ENCODE assay signal across 9 cellular contexts in genomic region chr4:54657194-54657555, GRCh38. TPM values are rescaled to one million over a fixed set of nuclear protein-coding genes. Genes with fewer than 3 reads are reported as not detected.
DNase-seq lines count a peak whose midpoint lies in the region; TF ChIP-seq lines count a peak whose summit lies in the region.
"Had no signal": no experiment of that assay in that cellular context is flagged by ENCODE, and none has a peak within 500 bp of the region (broad histone marks: within the 10 kb centered on the region; RNA-seq: fewer than 3 reads in every experiment).

No MANE protein-coding gene starts in this region.

- peak overlapping the region; percentile 84 for H3K4me2 ChIP-seq in fibroblast of lung (ENCODE audit: extremely low read depth, insufficient read depth, low read length)

- no peak overlapping the region for H3K27ac ChIP-seq in fibroblast of lung (ENCODE audit: insufficient read depth, low read length)
- H3K27ac ChIP-seq: RWPE1 had no signal

- H3K4me3 ChIP-seq in fibroblast of lung (replicated peaks in 1 of 4; ENCODE audit: control extremely low read depth in 1 of 4, insufficient read depth in 1 of 4, low read depth in 3 of 4, low read length in 4 of 4) (peak overlapping the region in 3 of 4 experiments; percentile 6 to 67 (median 57)), retinal pigment epithelial cell (ENCODE audit: low read length) (peak overlapping the region; percentile 53)

- no peaks in the 10 kb centered on the region for H3K36me3 ChIP-seq in fibroblast of lung (ENCODE audit: control insufficient read depth, insufficient read depth, low read length)

- no peak for TF ChIP-seq CTCF in fibroblast of lung (conservative IDR thresholded peaks at IDR 0.05 in 1 of 2, IDR thresholded peaks at IDR 0.05 in 1 of 2; ENCODE audit: low read depth in 1 of 2, low read length in 2 of 2)
- TF ChIP-seq CTCF in retinal pigment epithelial cell (conservative IDR thresholded peaks at IDR 0.05; ENCODE audit: low read depth, low read length), result no peak

- peaks cover 18% of the 10 kb centered on the region for H3K4me1 ChIP-seq in fibroblast of lung (ENCODE audit: control insufficient read depth, extremely low read depth, insufficient read depth, low read length)

- no peak overlapping the region for H3K9ac ChIP-seq in fibroblast of lung (ENCODE audit: insufficient read depth, low read length)

- peaks cover 15% of the 10 kb centered on the region for H3K27me3 ChIP-seq in fibroblast of lung (ENCODE audit: control insufficient read depth, insufficient read depth, low read length)

- H3K9me3 ChIP-seq in fibroblast of lung (ENCODE audit: control insufficient read depth, insufficient read depth, low read depth, low read length), result no peaks in the 10 kb centered on the region

- no peak overlapping the region for H2AFZ ChIP-seq in fibroblast of lung (ENCODE audit: low read length)

- no peaks in the 10 kb centered on the region for H4K20me1 ChIP-seq in fibroblast of lung (ENCODE audit: control insufficient read depth, extremely low read depth, insufficient read depth, low read length)

- peaks cover 4% of the 10 kb centered on the region for H3K79me2 ChIP-seq in fibroblast of lung (ENCODE audit: control insufficient read depth, insufficient read depth, low read length)

- peak; percentile 75 for DNase-seq in DMS79 treated with DMSO at 0.1 percent for 48 hours (lab: John Stamatoyannopoulos, UW)
- DNase-seq in NCI-H345 (lab: John Stamatoyannopoulos, UW), result peak; percentile 70
- no peak for DNase-seq in fibroblast of lung (ENCODE audit: low read depth in 2 of 2)
- no peak for DNase-seq in retinal pigment epithelial cell (ENCODE audit: low read depth)
- DNase-seq in NCI-H82 (lab: John Stamatoyannopoulos, UW), result no peak
- DNase-seq in activated gamma-delta T cell (lab: John Stamatoyannopoulos, UW), result no peak
- DNase-seq in NCI-H1694 (lab: John Stamatoyannopoulos, UW), result no peak
- DNase-seq in activated CD4-positive, CD25-positive, alpha-beta regulatory T cell (lab: John Stamatoyannopoulos, UW), result no peak

RNA-seq across cellular contexts. Expression of gene KIT, which starts 0.6 kb away (rescaled TPM):
- 0.50 and 0.51 TPM in 2 replicates for total RNA-seq in fibroblast of lung
- polyA plus RNA-seq in fibroblast of lung, result 7.0 and 19.9 TPM in 2 replicates
- polyA plus RNA-seq in fibroblast of lung (2012), result 3.6 and 10.3 TPM in 2 replicates
- 3.1 and 5.5 TPM in 2 replicates for polyA minus RNA-seq in fibroblast of lung (ENCODE audit: low replicate concordance)

Comparison
In these comparisons a context has a peak if more than half of its experiments do, and no peak if none do; other contexts are left out.
1. DNase-seq: peak in DMS79 treated with DMSO at 0.1 percent for 48 hours (single experiment) and NCI-H345 (single experiment); none in fibroblast of lung (0 of 2), retinal pigment epithelial cell (single experiment), NCI-H82 (single experiment), activated gamma-delta T cell (single experiment), NCI-H1694 (single experiment) and activated CD4-positive, CD25-positive, alpha-beta regulatory T cell (0 of 4).